7 cellular contexts compared by ENCODE assay signal in the genomic region with DNA sequence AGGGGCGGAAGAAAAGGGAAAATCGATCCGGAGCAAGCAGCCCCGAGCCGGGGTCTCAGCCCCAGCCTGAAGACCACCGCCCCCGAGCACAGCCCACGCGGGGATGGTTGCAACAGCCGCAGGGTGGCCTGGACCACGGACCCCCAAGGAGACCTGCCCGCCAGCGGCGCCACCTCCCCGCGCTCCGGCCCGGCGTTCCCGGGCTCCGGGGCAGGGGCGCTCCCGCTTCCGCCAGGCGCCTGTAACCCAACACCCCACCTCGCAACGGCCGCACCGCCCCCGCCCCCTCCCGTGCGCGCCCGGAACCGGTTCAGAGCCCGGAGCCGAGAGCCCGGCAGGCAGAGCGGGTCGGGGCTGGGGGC. TPM values are rescaled to one million over a fixed set of nuclear protein-coding genes. Genes with fewer than 3 reads are reported as not detected.
DNase-seq lines count a peak whose midpoint lies in the region; ATAC-seq and TF ChIP-seq lines count a peak whose summit lies in the region.

No MANE protein-coding gene starts in this region.

- ATAC-seq in GM18502 (IDR thresholded peaks at IDR 0.05; ENCODE audit: poor library complexity, unreplicated experiment), result peak; percentile 25
- ATAC-seq in GM18520 (IDR thresholded peaks at IDR 0.05; ENCODE audit: unreplicated experiment), result no peak
- ATAC-seq in GM19463 (IDR thresholded peaks at IDR 0.05; ENCODE audit: unreplicated experiment), result no peak

- H3K4me1 ChIP-seq in esophagus squamous epithelium, result peaks cover 27 to 76% (median 43%) of the 10 kb centered on the region in 3 donors

- H3K27ac Mint-ChIP-seq in activated T-cell treated with anti-CD3 and anti-CD28 coated beads, Interleukin-2, amount 50 U/mL, for 24 hours, result peak overlapping the region; percentile 92
- H3K27ac Mint-ChIP-seq in nephron progenitor cell, result no peak overlapping the region

- peak overlapping the region; percentile 73 to 93 (median 80) for H3K4me3 ChIP-seq in esophagus squamous epithelium

- peaks cover 46% of the 10 kb centered on the region for H3K4me1 Mint-ChIP-seq in activated T-cell treated with anti-CD3 and anti-CD28 coated beads, Interleukin-2, amount 50 U/mL, for 24 hours (ENCODE audit: low read depth)
- H3K4me1 Mint-ChIP-seq in nephron progenitor cell, result peaks cover 47% of the 10 kb centered on the region

- peaks cover 6% of the 10 kb centered on the region for H3K9me3 Mint-ChIP-seq in activated T-cell treated with anti-CD3 and anti-CD28 coated beads, Interleukin-2, amount 50 U/mL, for 24 hours
- no peaks in the 10 kb centered on the region for H3K9me3 Mint-ChIP-seq in nephron progenitor cell

- intact Hi-C loops in esophagus squamous epithelium (cut with DNase I), result loop anchor here (5.0 kb wide), 1 partner anchor 36 kb away; no protein-coding TSS in a partner anchor

- DNase-seq in NCI-H1105 treated with DMSO at 0.1 percent for 48 hours (lab: John Stamatoyannopoulos, UW) (peak; percentile 52), esophagus squamous epithelium (lab: John Stamatoyannopoulos, UW) (no peak), nephron progenitor cell (peak; percentile 86)
- peak; percentile 64 for DNase-seq in activated T-cell treated with anti-CD3 and anti-CD28 coated beads, Interleukin-2, amount 50 U/mL, for 24 hours

- TF ChIP-seq POLR2A in esophagus squamous epithelium (IDR thresholded peaks at IDR 0.05), result peak in 2 of 4 donors; percentile 13 to 34

- H3K4me3 Mint-ChIP-seq in activated T-cell treated with anti-CD3 and anti-CD28 coated beads, Interleukin-2, amount 50 U/mL, for 24 hours, result peak overlapping the region; percentile 86
- H3K4me3 Mint-ChIP-seq in nephron progenitor cell, result peak overlapping the region; percentile 88

- H3K9me3 ChIP-seq in esophagus squamous epithelium, result no peaks in the 10 kb centered on the region

- peaks cover 38% of the 10 kb centered on the region for H3K36me3 Mint-ChIP-seq in activated T-cell treated with anti-CD3 and anti-CD28 coated beads, Interleukin-2, amount 50 U/mL, for 24 hours (ENCODE audit: low read depth)
- peaks cover 17% of the 10 kb centered on the region for H3K36me3 Mint-ChIP-seq in nephron progenitor cell (ENCODE audit: low read depth)

- no CpG with 5 or more reads among the region's 40 CpGs for WGBS in esophagus squamous epithelium, 2 donors

- peaks cover 0 to 9% (median 4%) of the 10 kb centered on the region in 3 donors for H3K36me3 ChIP-seq in esophagus squamous epithelium

- H3K27me3 Mint-ChIP-seq in activated T-cell treated with anti-CD3 and anti-CD28 coated beads, Interleukin-2, amount 50 U/mL, for 24 hours, result peaks cover 3% of the 10 kb centered on the region
- peaks cover 11% of the 10 kb centered on the region for H3K27me3 Mint-ChIP-seq in nephron progenitor cell (ENCODE audit: low read depth, poor library complexity)

- H3K27me3 ChIP-seq in esophagus squamous epithelium, result no peaks in the 10 kb centered on the region

- TF ChIP-seq CTCF in esophagus squamous epithelium (IDR thresholded peaks at IDR 0.05), result no peak
- no peak for TF ChIP-seq CTCF in nephron progenitor cell (IDR thresholded peaks at IDR 0.05)

- H3K27ac ChIP-seq in esophagus squamous epithelium, result peak overlapping the region; percentile 90 to 97 (median 97)

RNA-seq across cellular contexts. Expression of a gene that starts 0.6 kb away (rescaled TPM):
- 100 to 1,000 TPM; 118 to 145 (median 131) TPM for total RNA-seq in esophagus squamous epithelium
